In the genomic region with DNA sequence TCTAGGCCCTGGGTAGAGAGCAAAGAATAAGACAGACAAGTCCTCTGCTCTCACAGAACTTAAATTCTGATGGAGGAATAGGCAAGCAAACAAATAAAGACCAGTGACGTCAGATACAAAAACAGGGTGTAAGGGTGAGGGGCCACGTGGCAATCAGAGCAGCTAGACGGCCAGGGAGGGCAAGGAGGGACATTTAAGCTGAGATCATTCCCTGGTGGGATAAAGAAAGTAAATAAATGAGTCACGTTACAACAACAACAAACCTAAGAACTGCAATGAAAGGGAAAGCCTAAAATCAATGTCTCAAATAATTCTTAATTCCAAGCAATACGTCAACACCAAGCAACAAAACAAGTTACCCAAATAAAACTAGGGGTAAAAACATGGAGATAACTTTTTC, we compare ENCODE assay signal across 9 cellular contexts. TPM values are rescaled to one million over a fixed set of nuclear protein-coding genes. Genes with fewer than 3 reads are reported as not detected.
DNase-seq lines count a peak whose midpoint lies in the region; ATAC-seq and FAIRE-seq lines count a peak whose summit lies in the region.
"Had no signal": no experiment of that assay in that cellular context is flagged by ENCODE, and none has a peak within 500 bp of the region (broad histone marks: within the 10 kb centered on the region; RNA-seq: fewer than 3 reads in every experiment).

No MANE protein-coding gene starts in this region.

- peak overlapping the region; percentile 76 for H3K27ac Mint-ChIP-seq in activated T-helper 2 cell treated with anti-CD3 and anti-CD28 coated beads, Interferon-gamma antibody, Interleukin-2, Interleukin-4, amounts not matched to agents 10 μg/mL and 5 μg/mL and 100 μg/mL, durations not matched to agents 14 hours and 24 hours and 36 hours
- peak overlapping the region; percentile 94 for H3K27ac Mint-ChIP-seq in stimulated activated effector memory CD8-positive, alpha-beta T cell treated with anti-CD3 and anti-CD28 coated beads, Interleukin-12 subunit alpha, Interleukin-12 subunit beta, amount 100 ng/mL, for 72 hours

- no peaks in the 10 kb centered on the region for H3K9me3 Mint-ChIP-seq in activated T-helper 2 cell treated with anti-CD3 and anti-CD28 coated beads, Interferon-gamma antibody, Interleukin-2, Interleukin-4, amounts not matched to agents 10 μg/mL and 5 μg/mL and 100 μg/mL, durations not matched to agents 14 hours and 24 hours and 36 hours
- H3K9me3 Mint-ChIP-seq in stimulated activated effector memory CD8-positive, alpha-beta T cell treated with anti-CD3 and anti-CD28 coated beads, Interleukin-12 subunit alpha, Interleukin-12 subunit beta, amount 100 ng/mL, for 72 hours: no peaks in the 10 kb centered on the region
- H3K9me3 Mint-ChIP-seq: central memory CD8-positive, alpha-beta T cell had no signal

- DNase-seq in HTR-8/SVneo (ENCODE audit: insufficient read length, low spot score) (no peak), left ventricle myocardium superior (no peak), GM19240 (ENCODE audit: insufficient read length, low spot score) (no peak), NOMO-1 treated with DMSO at 0.1 percent for 48 hours (lab: John Stamatoyannopoulos, UW; ENCODE audit: unreplicated experiment) (no peak)
- DNase-seq in activated T-helper 2 cell treated with anti-CD3 and anti-CD28 coated beads, Interferon-gamma antibody, Interleukin-2, Interleukin-4, amounts not matched to agents 10 μg/mL and 5 μg/mL and 100 μg/mL, durations not matched to agents 14 hours and 24 hours and 36 hours (ENCODE audit: low spot score): no peak
- DNase-seq in stimulated activated effector memory CD8-positive, alpha-beta T cell treated with anti-CD3 and anti-CD28 coated beads, Interleukin-12 subunit alpha, Interleukin-12 subunit beta, amount 100 ng/mL, for 72 hours (ENCODE audit: low spot score in 2 of 2): no peak
- DNase-seq: NCI-H2081 treated with DMSO at 0.1 percent for 48 hours had no signal

- no peaks in the 10 kb centered on the region for H3K27me3 Mint-ChIP-seq in activated T-helper 2 cell treated with anti-CD3 and anti-CD28 coated beads, Interferon-gamma antibody, Interleukin-2, Interleukin-4, amounts not matched to agents 10 μg/mL and 5 μg/mL and 100 μg/mL, durations not matched to agents 14 hours and 24 hours and 36 hours (ENCODE audit: low read depth)
- H3K27me3 Mint-ChIP-seq: central memory CD8-positive, alpha-beta T cell had no signal

- FAIRE-seq in HTR-8/SVneo (lab: Jason Lieb, UNC): peak; percentile 49

- no peak overlapping the region for H3K4me3 Mint-ChIP-seq in activated T-helper 2 cell treated with anti-CD3 and anti-CD28 coated beads, Interferon-gamma antibody, Interleukin-2, Interleukin-4, amounts not matched to agents 10 μg/mL and 5 μg/mL and 100 μg/mL, durations not matched to agents 14 hours and 24 hours and 36 hours (ENCODE audit: low read depth)
- peak overlapping the region; percentile 31 for H3K4me3 Mint-ChIP-seq in stimulated activated effector memory CD8-positive, alpha-beta T cell treated with anti-CD3 and anti-CD28 coated beads, Interleukin-12 subunit alpha, Interleukin-12 subunit beta, amount 100 ng/mL, for 72 hours
- H3K4me3 Mint-ChIP-seq: central memory CD8-positive, alpha-beta T cell had no signal

- H3K4me1 Mint-ChIP-seq in activated T-helper 2 cell treated with anti-CD3 and anti-CD28 coated beads, Interferon-gamma antibody, Interleukin-2, Interleukin-4, amounts not matched to agents 10 μg/mL and 5 μg/mL and 100 μg/mL, durations not matched to agents 14 hours and 24 hours and 36 hours (ENCODE audit: low read depth): peaks cover 36% of the 10 kb centered on the region
- peaks cover 44% of the 10 kb centered on the region for H3K4me1 Mint-ChIP-seq in stimulated activated effector memory CD8-positive, alpha-beta T cell treated with anti-CD3 and anti-CD28 coated beads, Interleukin-12 subunit alpha, Interleukin-12 subunit beta, amount 100 ng/mL, for 72 hours

- intact Hi-C loops in activated T-helper 2 cell treated with anti-CD3 and anti-CD28 coated beads, Interferon-gamma antibody, Interleukin-2, Interleukin-4, amounts not matched to agents 10 μg/mL and 5 μg/mL and 100 μg/mL, durations not matched to agents 14 hours and 24 hours and 36 hours (cut with micrococcal nuclease): no loop called here
- intact Hi-C loops in left ventricle myocardium superior (cut with micrococcal nuclease): no loop called here

- H3K36me3 Mint-ChIP-seq in activated T-helper 2 cell treated with anti-CD3 and anti-CD28 coated beads, Interferon-gamma antibody, Interleukin-2, Interleukin-4, amounts not matched to agents 10 μg/mL and 5 μg/mL and 100 μg/mL, durations not matched to agents 14 hours and 24 hours and 36 hours (ENCODE audit: low read depth): peaks cover 69% of the 10 kb centered on the region
- H3K36me3 Mint-ChIP-seq in stimulated activated effector memory CD8-positive, alpha-beta T cell treated with anti-CD3 and anti-CD28 coated beads, Interleukin-12 subunit alpha, Interleukin-12 subunit beta, amount 100 ng/mL, for 72 hours: peaks cover 65% of the 10 kb centered on the region

- ATAC-seq in left ventricle myocardium superior (peak; percentile 19), GM21619 (IDR thresholded peaks at IDR 0.05; ENCODE audit: unreplicated experiment) (no peak)
- ATAC-seq in stimulated activated effector memory CD8-positive, alpha-beta T cell treated with anti-CD3 and anti-CD28 coated beads, Interleukin-12 subunit alpha, Interleukin-12 subunit beta, amount 100 ng/mL, for 72 hours: no peak

RNA-seq across cellular contexts. Expression of gene STN1, which starts 21.8 kb away (rescaled TPM):
- total RNA-seq in activated T-helper 2 cell treated with anti-CD3 and anti-CD28 coated beads, Interferon-gamma antibody, Interleukin-2, Interleukin-4, amounts not matched to agents 10 μg/mL and 5 μg/mL and 100 μg/mL, durations not matched to agents 14 hours and 24 hours and 36 hours: 21.7 and 25.1 TPM in 2 replicates
- 33.2 TPM for total RNA-seq in left ventricle myocardium superior

RNA-seq across cellular contexts. Expression of gene SH3PXD2A, which starts 40.8 kb away (rescaled TPM):
- 8.3 and 8.6 TPM in 2 replicates for total RNA-seq in activated T-helper 2 cell treated with anti-CD3 and anti-CD28 coated beads, Interferon-gamma antibody, Interleukin-2, Interleukin-4, amounts not matched to agents 10 μg/mL and 5 μg/mL and 100 μg/mL, durations not matched to agents 14 hours and 24 hours and 36 hours
- total RNA-seq in left ventricle myocardium superior: 28.6 TPM
